ENCODE assay signal across 18 cellular contexts in genomic region chr2:58634653-58635347, GRCh38.
DNase-seq lines count a peak whose midpoint lies in the region; ATAC-seq and TF ChIP-seq lines count a peak whose summit lies in the region.
"Had no signal": no experiment of that assay in that cellular context is flagged by ENCODE, and none has a peak within 500 bp of the region (broad histone marks: within the 10 kb centered on the region; RNA-seq: fewer than 3 reads in every experiment).

No MANE protein-coding gene starts in this region.

- no peak for TF ChIP-seq CTCF in VCaP (conservative IDR thresholded peaks at IDR 0.05)

- DNase-seq in Daoy (ENCODE audit: low read depth) (peak; percentile 37), LoVo (ENCODE audit: low spot score) (peak; percentile 9), kidney tubule cell (ENCODE audit: low spot score) (peak; percentile 34), epidermal melanocyte (ENCODE audit: insufficient read length, low spot score) (no peak), RKO (ENCODE audit: low spot score) (no peak), NCI-H526 treated with DMSO at 0.1 percent for 48 hours (lab: John Stamatoyannopoulos, UW) (no peak)
- DNase-seq: activated CD4-positive, CD25-positive, alpha-beta regulatory T cell treated with anti-CD3 and anti-CD28 coated beads, Interleukin-2, amount 50 U/mL, for 72 hours; activated T-cell treated with anti-CD3 and anti-CD28 coated beads, Interleukin-2, amount 50 U/mL, for 4 hours; body of pancreas; C1 segment of cervical spinal cord; mucosa of descending colon; psoas muscle; stimulated activated CD4-positive, alpha-beta T cell treated with anti-CD3 and anti-CD28 coated beads, Interleukin-4, amount 100 ng/mL, for 1 hour; stimulated activated naive CD4-positive, alpha-beta T cell treated with Interleukin-2 at 50 U/mL for 16 hours had no signal

- ATAC-seq in GM21528 (IDR thresholded peaks at IDR 0.05; ENCODE audit: low FRiP score, unreplicated experiment): no peak
- ATAC-seq: activated T-cell treated with anti-CD3 and anti-CD28 coated beads, Interleukin-2, amount 50 U/mL, for 4 hours; HepG2; mucosa of descending colon; psoas muscle had no signal

- peak overlapping the region; percentile 27; the same call in 1 of the 2 replicates for H3K27ac ChIP-seq in VCaP
- H3K27ac ChIP-seq: body of pancreas, psoas muscle, SJCRH30 had no signal

Comparison
In these comparisons a context has a peak if more than half of its experiments do, and no peak if none do; other contexts are left out.
1. DNase-seq: peak in Daoy (single experiment), LoVo (single experiment) and kidney tubule cell (single experiment); none in epidermal melanocyte (single experiment), RKO (single experiment) and NCI-H526 treated with DMSO at 0.1 percent for 48 hours (single experiment).